ENCODE assay signal across 8 cellular contexts in the genomic region with DNA sequence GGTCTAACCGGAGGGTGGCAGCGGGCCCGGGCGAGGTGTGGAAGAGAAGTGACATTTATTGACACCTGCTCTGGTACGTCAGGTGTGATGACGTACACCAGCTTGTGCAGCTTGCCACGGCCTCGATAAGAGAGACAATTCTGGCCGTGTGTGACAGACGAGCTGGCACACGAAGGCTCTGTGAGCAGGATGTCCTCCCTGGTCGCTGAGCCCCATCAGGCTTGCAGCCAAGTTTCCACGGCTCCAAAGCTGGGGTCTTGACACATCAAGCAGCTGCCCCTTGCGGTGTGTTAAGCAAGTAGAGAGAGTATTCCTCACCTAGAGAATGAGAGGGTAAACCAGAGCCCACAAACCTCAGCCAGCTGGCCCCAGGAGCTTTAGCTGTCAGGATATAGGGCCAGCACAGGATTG. TPM values are rescaled to one million over a fixed set of nuclear protein-coding genes. Genes with fewer than 3 reads are reported as not detected.
DNase-seq lines count a peak whose midpoint lies in the region; ATAC-seq and TF ChIP-seq lines count a peak whose summit lies in the region.

No MANE protein-coding gene starts in this region.

- peaks cover 20 to 80% (median 53%) of the 10 kb centered on the region in 4 donors for H3K4me1 Mint-ChIP-seq in CD4-positive, CD25-positive, alpha-beta regulatory T cell
- peaks cover 8% of the 10 kb centered on the region for H3K4me1 Mint-ChIP-seq in endothelial cell (ENCODE audit: unreplicated experiment)

- intact Hi-C loops in left colon (cut with DNase I, micrococcal nuclease), result no loop called here

- peak; percentile 62 to 86 (median 86) for DNase-seq in CD4-positive, CD25-positive, alpha-beta regulatory T cell
- peak; percentile 9 for DNase-seq in NCI-H774 (lab: John Stamatoyannopoulos, UW)
- peak; percentile 70 for DNase-seq in activated effector memory CD4-positive, alpha-beta T cell treated with Interleukin-2 at 50 U/mL for 16 hours
- peak; percentile 42 to 66 for DNase-seq in left colon
- peak; percentile 28 to 66 for DNase-seq in stimulated activated CD8-positive, alpha-beta memory T cell treated with anti-CD3 and anti-CD28 coated beads, Interleukin-7, amount 100 ng/mL, for 1 hour (ENCODE audit: low read depth in 2 of 2)
- no peak for DNase-seq in endothelial cell (ENCODE audit: low spot score)
- no peak for DNase-seq in NCI-H226

- no peaks in the 10 kb centered on the region for H3K36me3 Mint-ChIP-seq in CD4-positive, CD25-positive, alpha-beta regulatory T cell
- peaks cover 5% of the 10 kb centered on the region for H3K36me3 Mint-ChIP-seq in endothelial cell (ENCODE audit: low read depth, unreplicated experiment)

- no peaks in the 10 kb centered on the region for H3K9me3 Mint-ChIP-seq in CD4-positive, CD25-positive, alpha-beta regulatory T cell
- no peaks in the 10 kb centered on the region for H3K9me3 Mint-ChIP-seq in endothelial cell (ENCODE audit: unreplicated experiment)

- no peaks in the 10 kb centered on the region for H3K36me3 ChIP-seq in CD4-positive, CD25-positive, alpha-beta regulatory T cell (ENCODE audit: control insufficient read depth, insufficient read depth, low read length)

- ATAC-seq in CD4-positive, CD25-positive, alpha-beta regulatory T cell (ENCODE audit: low read depth in 2 of 2), result peak; percentile 70 to 74
- peak; percentile 66 for ATAC-seq in left colon
- no peak for ATAC-seq in GM19463 (IDR thresholded peaks at IDR 0.05; ENCODE audit: unreplicated experiment)

- H3K27me3 ChIP-seq in CD4-positive, CD25-positive, alpha-beta regulatory T cell (ENCODE audit: control insufficient read depth, insufficient read depth, low read length), result no peaks in the 10 kb centered on the region

- TF ChIP-seq CTCF in endothelial cell (IDR thresholded peaks at IDR 0.05; ENCODE audit: unreplicated experiment), result no peak

- H3K9me3 ChIP-seq in CD4-positive, CD25-positive, alpha-beta regulatory T cell (ENCODE audit: control insufficient read depth in 2 of 2, low read length in 2 of 2), result no peaks in the 10 kb centered on the region

- peak overlapping the region; percentile 93 for H3K27ac ChIP-seq in CD4-positive, CD25-positive, alpha-beta regulatory T cell (ENCODE audit: insufficient read depth, low read length, poor library complexity, severe bottlenecking)

- peak overlapping the region; percentile 84 to 92 (median 90) for H3K4me3 Mint-ChIP-seq in CD4-positive, CD25-positive, alpha-beta regulatory T cell
- H3K4me3 Mint-ChIP-seq in endothelial cell (ENCODE audit: unreplicated experiment), result no peak overlapping the region

- no peak overlapping the region for H3K4me3 ChIP-seq in CD4-positive, CD25-positive, alpha-beta regulatory T cell (ENCODE audit: low read depth, low read length)

- H3K4me1 ChIP-seq in CD4-positive, CD25-positive, alpha-beta regulatory T cell (ENCODE audit: control insufficient read depth, insufficient read depth, low read length, poor library complexity, severe bottlenecking), result peaks cover 77% of the 10 kb centered on the region

- peak overlapping the region; percentile 99 to 100 (median 99) for H3K27ac Mint-ChIP-seq in CD4-positive, CD25-positive, alpha-beta regulatory T cell
- no peak overlapping the region for H3K27ac Mint-ChIP-seq in endothelial cell (ENCODE audit: unreplicated experiment)

- peaks cover 6% of the 10 kb centered on the region for H3K27me3 Mint-ChIP-seq in CD4-positive, CD25-positive, alpha-beta regulatory T cell
- peaks cover 5% of the 10 kb centered on the region for H3K27me3 Mint-ChIP-seq in endothelial cell (ENCODE audit: unreplicated experiment)

RNA-seq across cellular contexts. Expression of a gene that starts 30.6 kb away (rescaled TPM):
- 9.3 TPM for total RNA-seq in CD4-positive, CD25-positive, alpha-beta regulatory T cell
- polyA plus RNA-seq in CD4-positive, CD25-positive, alpha-beta regulatory T cell, result 1 to 10 TPM in 3 of 4 donors, not detected in 1; 1.5 to 2.4 (median 1.7) TPM
- under 1 TPM; 0.17 to 0.64 TPM for total RNA-seq in left colon
- total RNA-seq in endothelial cell (ENCODE audit: unreplicated experiment), result 0.23 TPM

Comparison
In these comparisons a context has a peak if more than half of its experiments do, and no peak if none do; other contexts are left out.
1. DNase-seq: peak in CD4-positive, CD25-positive, alpha-beta regulatory T cell (3 of 3), NCI-H774 (single experiment), activated effector memory CD4-positive, alpha-beta T cell treated with Interleukin-2 at 50 U/mL for 16 hours (single experiment), left colon (2 of 2) and stimulated activated CD8-positive, alpha-beta memory T cell treated with anti-CD3 and anti-CD28 coated beads, Interleukin-7, amount 100 ng/mL, for 1 hour (2 of 2); none in endothelial cell (single experiment) and NCI-H226 (single experiment).